22 cellular contexts compared by ENCODE assay signal in the genomic region with DNA sequence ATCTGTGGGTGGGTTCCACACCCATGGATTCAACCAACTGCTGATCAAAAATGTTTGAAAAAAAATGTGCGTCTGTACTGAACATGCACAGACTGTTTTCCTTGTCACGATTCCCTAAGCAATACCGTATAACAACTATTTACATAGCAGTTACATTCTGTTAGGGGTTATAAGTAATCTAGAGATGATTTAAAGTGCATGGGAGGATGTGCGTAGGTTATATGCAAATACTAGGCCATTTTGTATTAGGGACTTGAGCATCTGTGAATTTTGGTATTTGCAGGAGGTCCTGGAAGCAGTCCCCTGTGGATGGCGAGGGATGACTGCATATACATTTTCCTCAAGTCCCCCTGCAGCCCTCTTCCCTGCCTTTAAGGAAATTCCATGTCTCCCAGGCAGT.
"Had no signal": no experiment of that assay in that cellular context is flagged by ENCODE, and none has a peak within 500 bp of the region (broad histone marks: within the 10 kb centered on the region; RNA-seq: fewer than 3 reads in every experiment).

No MANE protein-coding gene starts in this region.

- H3K4me1 ChIP-seq: lower lobe of right lung, neural progenitor cell, parathyroid adenoma, right atrium auricular region, thyroid gland had no signal

- H3K36me3 ChIP-seq: lower lobe of right lung, neural progenitor cell, right atrium auricular region, stomach, thyroid gland, vagina had no signal

- H3K27ac ChIP-seq: dorsolateral prefrontal cortex, lower lobe of right lung, neural progenitor cell, parathyroid adenoma, right atrium auricular region, stomach, thyroid gland, vagina had no signal

- H3K4me3 Mint-ChIP-seq: natural killer cell, neural progenitor cell had no signal

- H3K9ac ChIP-seq: neural progenitor cell, parathyroid adenoma had no signal

- H2AFZ ChIP-seq: neural progenitor cell, parathyroid adenoma had no signal

- H3K4me2 ChIP-seq: neural progenitor cell, smooth muscle cell had no signal

- H3K79me2 ChIP-seq: parathyroid adenoma had no signal

- H3K4me3 ChIP-seq: dorsolateral prefrontal cortex, lower lobe of right lung, neural progenitor cell, right atrium auricular region, smooth muscle cell, stomach, thyroid gland, vagina had no signal

- H3K27me3 ChIP-seq: neural progenitor cell, right atrium auricular region, thyroid gland, vagina had no signal

- FAIRE-seq: frontal cortex, keratinocyte had no signal

- H3K9me3 ChIP-seq: lower lobe of right lung, right atrium auricular region, stomach, thyroid gland, vagina had no signal

- H3K27ac Mint-ChIP-seq: natural killer cell, progenitor cell of endocrine pancreas had no signal

- H3K36me3 Mint-ChIP-seq: natural killer cell, neural progenitor cell had no signal

- H3K9me3 Mint-ChIP-seq: natural killer cell, neural progenitor cell had no signal

- DNase-seq: dorsolateral prefrontal cortex; effector CD4-positive, alpha-beta T cell; head of caudate nucleus; left ventricle myocardium superior; lower lobe of right lung; natural killer cell; stimulated activated CD4-positive, alpha-beta T cell treated with anti-CD3 and anti-CD28 coated beads, Interleukin-12 subunit alpha, Interleukin-12 subunit beta, amount 100 ng/mL, for 4 hours; stimulated activated CD4-positive, alpha-beta T cell treated with anti-CD3 and anti-CD28 coated beads, Interleukin-1b, Interleukin-23, amount 100 ng/mL, for 48 hours; stimulated activated CD4-positive, alpha-beta T cell treated with anti-CD3 and anti-CD28 coated beads, Interleukin-4, amount 100 ng/mL, for 1 hour; stimulated activated CD8-positive, alpha-beta memory T cell treated with anti-CD3 and anti-CD28 coated beads, Interleukin-4, amount 100 ng/mL, for 48 hours; stimulated activated naive CD4-positive, alpha-beta T cell treated with Interleukin-2 at 50 U/mL for 16 hours; stomach; thyroid gland; trophoblast cell had no signal

- ATAC-seq: left ventricle myocardium superior, lower lobe of right lung, natural killer cell had no signal
